ENCODE assay signal across 37 cellular contexts in the genomic region with DNA sequence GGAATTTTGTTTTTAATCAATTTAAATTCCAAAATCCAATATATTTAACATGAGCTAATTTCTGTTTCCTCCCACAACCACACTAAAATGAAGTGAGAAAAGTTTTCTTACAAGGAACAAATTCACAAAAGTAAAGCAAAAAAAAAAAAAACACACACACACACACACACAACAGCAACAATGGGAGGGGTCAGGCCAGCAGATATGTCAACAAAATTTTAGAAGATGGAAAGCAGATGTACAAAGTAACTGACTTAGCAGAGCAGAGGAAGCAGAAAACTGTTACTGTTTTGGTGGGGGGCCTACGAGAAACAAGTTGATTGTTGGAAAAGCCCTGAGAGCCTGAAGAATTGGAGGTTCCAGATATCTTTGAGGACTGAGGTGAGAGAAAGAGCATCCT.
"Had no signal": no experiment of that assay in that cellular context is flagged by ENCODE, and none has a peak within 500 bp of the region (broad histone marks: within the 10 kb centered on the region; RNA-seq: fewer than 3 reads in every experiment).

No MANE protein-coding gene starts in this region.

- H3K4me3 ChIP-seq: cardiac muscle cell, MG63, Peyer's patch had no signal

- H3K27me3 ChIP-seq: brain microvascular endothelial cell, cardiac muscle cell, MG63, Peyer's patch had no signal

- H3K36me3 ChIP-seq: cardiac muscle cell, Peyer's patch, WERI-Rb-1 had no signal

- H3K4me1 ChIP-seq: Peyer's patch had no signal

- DNase-seq: activated CD4-positive, alpha-beta memory T cell treated with anti-CD3 and anti-CD28 coated beads, Interleukin-2, amount 10 ng/mL, durations not matched to agents 7 days and 5 days; activated CD4-positive, alpha-beta T cell treated with anti-CD3 and anti-CD28 coated beads for 1 hour; activated CD4-positive, alpha-beta T cell treated with anti-CD3 and anti-CD28 coated beads for 48 hours; activated CD4-positive, CD25-positive, alpha-beta regulatory T cell; activated CD8-positive, alpha-beta memory T cell treated with anti-CD3 and anti-CD28 coated beads for 24 hours; activated CD8-positive, alpha-beta memory T cell treated with anti-CD3 and anti-CD28 coated beads, Interleukin-2, amount 10 ng/mL, durations not matched to agents 7 days and 5 days; activated effector memory CD4-positive, alpha-beta T cell treated with anti-CD3 and anti-CD28 coated beads, Interleukin-2, amount 50 U/mL, for 16 hours; activated naive CD4-positive, alpha-beta T cell; activated naive CD4-positive, alpha-beta T cell treated with anti-CD3 and anti-CD28 coated beads, Interleukin-2, amount 50 U/mL, for 16 hours; activated naive CD8-positive, alpha-beta T cell treated with anti-CD3 and anti-CD28 coated beads for 36 hours; activated T-cell treated with anti-CD3 and anti-CD28 coated beads, Interleukin-2, amount 50 U/mL, for 1 hour; activated T-cell treated with anti-CD3 and anti-CD28 coated beads, Interleukin-2, amount 50 U/mL, for 72 hours; amniotic stem cell; aorta; Kasumi-1; KG1; MV-4-11; NCI-H1092; NCI-H146; NCI-H187; NCI-H2029 treated with DMSO at 0.1 percent for 48 hours; NCI-H2107; NCI-H2171; NCI-H510A; NCI-H526; NCI-H748 treated with DMSO at 0.1 percent for 48 hours; NK-92 treated with Interleukin-12 subunit alpha and Interleukin-12 subunit beta, amount 100 ng/mL, for 24 hours; PC-3; Peyer's patch; RPMI8226; SHP77 treated with DMSO at 0.1 percent for 48 hours; T1000; WERI-Rb-1 had no signal

- ATAC-seq: activated CD8-positive, alpha-beta memory T cell treated with anti-CD3 and anti-CD28 coated beads, Interleukin-2, amount 10 ng/mL, durations not matched to agents 7 days and 5 days; activated T-cell treated with anti-CD3 and anti-CD28 coated beads, Interleukin-2, amount 50 U/mL, for 72 hours; activated T-helper 17 cell treated with anti-CD3 and anti-CD28 coated beads, Interleukin-2, amount 50 U/mL, for 72 hours had no signal

- H3K27ac ChIP-seq: cardiac muscle cell, Peyer's patch, WERI-Rb-1 had no signal
